8 cellular contexts compared by ENCODE assay signal in genomic region chr10:5665380-5666323, GRCh38. TPM values are rescaled to one million over a fixed set of nuclear protein-coding genes. Genes with fewer than 3 reads are reported as not detected.
A peak's percentile ranks its signal among the peaks of the same experiment; 100 is the strongest.
DNase-seq lines count a peak whose midpoint lies in the region; ATAC-seq and TF ChIP-seq lines count a peak whose summit lies in the region.

No MANE protein-coding gene starts in this region.

- TF ChIP-seq CTCF in activated B cell treated with CpG ODN at 0.5 μM for 24 hours (IDR thresholded peaks at IDR 0.05) (no peak), fibroblast of villous mesenchyme (IDR thresholded peaks at IDR 0.05; ENCODE audit: insufficient read depth, low read depth, low read length) (no peak), omental fat pad (IDR thresholded peaks at IDR 0.05) (no peak)

- H3K36me3 Mint-ChIP-seq in activated B cell treated with CpG ODN at 0.5 μM for 24 hours (ENCODE audit: low read depth) = no peaks in the 10 kb centered on the region

- peak overlapping the region; percentile 75 for H3K4me3 ChIP-seq in fibroblast of villous mesenchyme (ENCODE audit: low read depth, low read length)

- peak overlapping the region; percentile 84 for H3K4me3 Mint-ChIP-seq in activated B cell treated with CpG ODN at 0.5 μM for 24 hours

- CTCF ChIA-PET in activated B cell treated with CpG ODN at 0.5 μM for 24 hours (lab: Charles Lee) = no interaction called here

- H3K4me1 Mint-ChIP-seq in activated B cell treated with CpG ODN at 0.5 μM for 24 hours = peaks cover 20% of the 10 kb centered on the region

- intact Hi-C loops in activated B cell treated with CpG ODN at 0.5 μM for 24 hours (cut with micrococcal nuclease) = loop anchor here (2.0 kb wide), 1 partner anchor 19 kb away; the partner anchor contains the start of gene TASOR2

- H3K9me3 Mint-ChIP-seq in activated B cell treated with CpG ODN at 0.5 μM for 24 hours = no peaks in the 10 kb centered on the region

- POLR2A ChIA-PET in activated B cell treated with CpG ODN at 0.5 μM for 24 hours (lab: Charles Lee) = interaction anchor here (0.6 to 1.7 kb wide), 2 partner anchors 19 to 33 kb away, joined by 3 to 4 read pairs; partner anchors contain the start of gene TASOR2

- peak; percentile 39 for DNase-seq in activated CD4-positive, alpha-beta T cell treated with anti-CD3 and anti-CD28 coated beads for 48 hours
- no peak for DNase-seq in activated CD4-positive, alpha-beta T cell treated with anti-CD3 and anti-CD28 coated beads for 1 hour
- peak; percentile 28 for DNase-seq in HT-29 (ENCODE audit: low spot score)
- no peak for DNase-seq in activated B cell treated with CpG ODN at 0.5 μM for 24 hours
- DNase-seq in fibroblast of villous mesenchyme (ENCODE audit: low read depth) = peak; percentile 19
- DNase-seq in omental fat pad (ENCODE audit: low spot score) = no peak
- DNase-seq in DMS153 (lab: John Stamatoyannopoulos, UW) = no peak
- DNase-seq in COR-L47 (lab: John Stamatoyannopoulos, UW) = no peak

- no peaks in the 10 kb centered on the region for H3K27me3 Mint-ChIP-seq in activated B cell treated with CpG ODN at 0.5 μM for 24 hours

- ATAC-seq in activated B cell treated with CpG ODN at 0.5 μM for 24 hours (ENCODE audit: low read depth) = peak; percentile 42
- peak; percentile 70 for ATAC-seq in omental fat pad (ENCODE audit: low FRiP score)

- H3K27ac Mint-ChIP-seq in activated B cell treated with CpG ODN at 0.5 μM for 24 hours = peak overlapping the region; percentile 5

RNA-seq across cellular contexts. Expression of gene ASB13, which starts 0.7 kb away (rescaled TPM):
- 32.6 and 34.7 TPM in 2 replicates for total RNA-seq in HT-29 (2014; rRNA removed; shearing (Covaris generic))
- total RNA-seq in activated B cell treated with CpG ODN at 0.5 μM for 24 hours (3.3 and 3.5 TPM in 2 replicates), fibroblast of villous mesenchyme (9.1 and 15.1 TPM in 2 replicates), omental fat pad (10 to 100 TPM; 15.0 to 46.5 (median 16.9) TPM)

RNA-seq across cellular contexts. Expression of gene TASOR2, which starts 19.0 kb away (rescaled TPM):
- 49.7 and 67.4 TPM in 2 replicates for total RNA-seq in HT-29 (2014; rRNA removed; shearing (Covaris generic))
- total RNA-seq in activated B cell treated with CpG ODN at 0.5 μM for 24 hours (69.8 and 81.4 TPM in 2 replicates), fibroblast of villous mesenchyme (86.3 and 122 TPM in 2 replicates), omental fat pad (100 to 1,000 TPM in 1 of 4 donors, 10 to 100 TPM in 3; 54.5 to 185 (median 81.9) TPM)

Comparison
In these comparisons a context has a peak if more than half of its experiments do, and no peak if none do; other contexts are left out.
1. DNase-seq: peak in activated CD4-positive, alpha-beta T cell treated with anti-CD3 and anti-CD28 coated beads for 48 hours (single experiment), HT-29 (single experiment) and fibroblast of villous mesenchyme (single experiment); none in activated CD4-positive, alpha-beta T cell treated with anti-CD3 and anti-CD28 coated beads for 1 hour (single experiment), activated B cell treated with CpG ODN at 0.5 μM for 24 hours (single experiment), omental fat pad (single experiment), DMS153 (single experiment) and COR-L47 (single experiment).